1 cellular context compared by ENCODE assay signal in genomic region chr17:50114849-50115357, GRCh38.
TF ChIP-seq lines count a peak whose summit lies in the region.

No MANE protein-coding gene starts in this region.

TF ChIP-seq in GM23338, 12 proteins besides CTCF, POLR2A, EP300 and RAD21 (continued from another document):
- no peak for TF ChIP-seq REST (IDR thresholded peaks at IDR 0.05; ENCODE audit: unreplicated experiment)
- TF ChIP-seq, protein P1, sequence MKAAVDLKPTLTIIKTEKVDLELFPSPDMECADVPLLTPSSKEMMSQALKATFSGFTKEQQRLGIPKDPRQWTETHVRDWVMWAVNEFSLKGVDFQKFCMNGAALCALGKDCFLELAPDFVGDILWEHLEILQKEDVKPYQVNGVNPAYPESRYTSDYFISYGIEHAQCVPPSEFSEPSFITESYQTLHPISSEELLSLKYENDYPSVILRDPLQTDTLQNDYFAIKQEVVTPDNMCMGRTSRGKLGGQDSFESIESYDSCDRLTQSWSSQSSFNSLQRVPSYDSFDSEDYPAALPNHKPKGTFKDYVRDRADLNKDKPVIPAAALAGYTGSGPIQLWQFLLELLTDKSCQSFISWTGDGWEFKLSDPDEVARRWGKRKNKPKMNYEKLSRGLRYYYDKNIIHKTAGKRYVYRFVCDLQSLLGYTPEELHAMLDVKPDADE (IDR thresholded peaks at IDR 0.05), result no peak
- TF ChIP-seq ZNF331 (CRISPR knock-in tag; IDR thresholded peaks at IDR 0.05; ENCODE audit: low read depth), result no peak
- TF ChIP-seq ZNF114 (CRISPR knock-in tag; IDR thresholded peaks at IDR 0.05), result no peak
- TF ChIP-seq JUNB (IDR thresholded peaks at IDR 0.05; ENCODE audit: unreplicated experiment), result no peak
- TF ChIP-seq EZH2phosphoT487 (IDR thresholded peaks at IDR 0.05; ENCODE audit: unreplicated experiment), result no peak
- no peak for TF ChIP-seq NANOG (IDR thresholded peaks at IDR 0.05; ENCODE audit: borderline replicate concordance)
- no peak for TF ChIP-seq STAT1 (IDR thresholded peaks at IDR 0.05; ENCODE audit: unreplicated experiment)
